In genomic region chr17:81416612-81417011, GRCh38 we compare ENCODE assay signal across 18 cellular contexts. TPM values are rescaled to one million over a fixed set of nuclear protein-coding genes. Genes with fewer than 3 reads are reported as not detected.
A peak's percentile ranks its signal among the peaks of the same experiment; 100 is the strongest.
DNase-seq lines count a peak whose midpoint lies in the region; ATAC-seq and TF ChIP-seq lines count a peak whose summit lies in the region.
"Had no signal": no experiment of that assay in that cellular context is flagged by ENCODE, and none has a peak within 500 bp of the region (broad histone marks: within the 10 kb centered on the region; RNA-seq: fewer than 3 reads in every experiment).

No MANE protein-coding gene starts in this region.

- no peak for TF ChIP-seq POLR2A in suprapubic skin (IDR thresholded peaks at IDR 0.05)

- no peaks in the 10 kb centered on the region for H3K27me3 Mint-ChIP-seq in CD8-positive, alpha-beta T cell (ENCODE audit: low read depth)
- H3K27me3 Mint-ChIP-seq: progenitor cell of endocrine pancreas had no signal

- intact Hi-C loops in colonic mucosa (cut with DNase I) (no loop called here), mucosa of descending colon (cut with DNase I, micrococcal nuclease) (no loop called here)
- intact Hi-C loops in CD8-positive, alpha-beta T cell (cut with DNase I, micrococcal nuclease) = no loop called here

- no peaks in the 10 kb centered on the region for H3K36me3 ChIP-seq in colonic mucosa
- H3K36me3 ChIP-seq in suprapubic skin = no peaks in the 10 kb centered on the region
- H3K36me3 ChIP-seq in mucosa of descending colon (ENCODE audit: low read depth) = no peaks in the 10 kb centered on the region
- no peaks in the 10 kb centered on the region for H3K36me3 ChIP-seq in CD8-positive, alpha-beta T cell (ENCODE audit: insufficient read depth, low read length)

- H3K9me3 Mint-ChIP-seq in CD8-positive, alpha-beta T cell = no peaks in the 10 kb centered on the region
- H3K9me3 Mint-ChIP-seq: CD8-positive, alpha-beta memory T cell had no signal

- WGBS in suprapubic skin = 67% methylated on average over 8 of the region's 10 CpGs

- TF ChIP-seq EP300 in suprapubic skin (IDR thresholded peaks at IDR 0.05) = no peak

- peak; percentile 44 for DNase-seq in DMS153 (lab: John Stamatoyannopoulos, UW)
- DNase-seq in DMS153 treated with DMSO at 0.1 percent for 48 hours (lab: John Stamatoyannopoulos, UW; ENCODE audit: unreplicated experiment) = no peak
- DNase-seq in NCI-H2171 treated with DMSO at 0.1 percent for 48 hours (lab: John Stamatoyannopoulos, UW) = peak; percentile 28
- DNase-seq in colonic mucosa = peak; percentile 24
- no peak for DNase-seq in suprapubic skin (ENCODE audit: low spot score in 2 of 2)
- no peak for DNase-seq in mucosa of descending colon
- no peak for DNase-seq in CD8-positive, alpha-beta T cell
- DNase-seq: 8988T; activated CD4-positive, CD25-positive, alpha-beta regulatory T cell treated with anti-CD3 and anti-CD28 coated beads, Interleukin-2, amount 50 U/mL, for 72 hours; activated CD8-positive, alpha-beta memory T cell treated with anti-CD3 and anti-CD28 coated beads, Interleukin-2, amount 50 U/mL, for 4 hours; activated naive CD4-positive, alpha-beta T cell treated with anti-CD3 and anti-CD28 coated beads, Interleukin-2, amount 50 U/mL, for 16 hours; CD8-positive, alpha-beta memory T cell; HCEC 1CT; NCI-H446; stimulated activated CD8-positive, alpha-beta memory T cell treated with anti-CD3 and anti-CD28 coated beads, Interleukin-4, amount 100 ng/mL, for 48 hours had no signal

- H3K27ac Mint-ChIP-seq in CD8-positive, alpha-beta T cell = no peak overlapping the region

- no peaks in the 10 kb centered on the region for H3K36me3 Mint-ChIP-seq in CD8-positive, alpha-beta T cell
- H3K36me3 Mint-ChIP-seq: CD8-positive, alpha-beta memory T cell had no signal

- H3K9ac ChIP-seq in colonic mucosa (ENCODE audit: low read depth in 2 of 2, low read length in 2 of 2) = peak overlapping the region; percentile 5 to 24

- peaks cover 12% of the 10 kb centered on the region for H3K4me1 ChIP-seq in colonic mucosa
- H3K4me1 ChIP-seq in suprapubic skin = peaks cover 65% of the 10 kb centered on the region
- H3K4me1 ChIP-seq in mucosa of descending colon (ENCODE audit: low read depth) = peaks cover 21% of the 10 kb centered on the region
- H3K4me1 ChIP-seq in CD8-positive, alpha-beta T cell (ENCODE audit: insufficient read depth, low read length) = peaks cover 23% of the 10 kb centered on the region

- H3K27me3 ChIP-seq in colonic mucosa = no peaks in the 10 kb centered on the region
- H3K27me3 ChIP-seq in suprapubic skin = no peaks in the 10 kb centered on the region
- no peaks in the 10 kb centered on the region for H3K27me3 ChIP-seq in CD8-positive, alpha-beta T cell (ENCODE audit: insufficient read depth, low read length)

- H3K4me3 ChIP-seq in colonic mucosa (no peak overlapping the region), suprapubic skin (no peak overlapping the region), mucosa of descending colon (no peak overlapping the region)
- no peak overlapping the region for H3K4me3 ChIP-seq in CD8-positive, alpha-beta T cell (ENCODE audit: low read depth, low read length)

- H3K9me3 ChIP-seq in colonic mucosa = no peaks in the 10 kb centered on the region
- no peaks in the 10 kb centered on the region for H3K9me3 ChIP-seq in suprapubic skin
- H3K9me3 ChIP-seq in mucosa of descending colon = no peaks in the 10 kb centered on the region
- no peaks in the 10 kb centered on the region for H3K9me3 ChIP-seq in CD8-positive, alpha-beta T cell (ENCODE audit: low read length)

- CTCF ChIA-PET in CD8-positive, alpha-beta T cell (lab: Charles Lee) = no interaction called here

- no peak overlapping the region for H3K4me3 Mint-ChIP-seq in CD8-positive, alpha-beta T cell

- H3K4me1 Mint-ChIP-seq in CD8-positive, alpha-beta T cell (ENCODE audit: low read depth) = peaks cover 11% of the 10 kb centered on the region

- POLR2A ChIA-PET in CD8-positive, alpha-beta T cell (lab: Charles Lee) = no interaction called here

- ATAC-seq in GM21619 (IDR thresholded peaks at IDR 0.05; ENCODE audit: unreplicated experiment) (no peak), mucosa of descending colon (no peak)
- no peak for ATAC-seq in CD8-positive, alpha-beta T cell
- ATAC-seq: Panc1 had no signal

- H3K27ac ChIP-seq in colonic mucosa (no peak overlapping the region), suprapubic skin (peak overlapping the region; percentile 90)
- H3K27ac ChIP-seq in CD8-positive, alpha-beta T cell (ENCODE audit: low read depth, low read length) = no peak overlapping the region

- TF ChIP-seq CTCF in colonic mucosa (IDR thresholded peaks at IDR 0.05) (no peak), suprapubic skin (IDR thresholded peaks at IDR 0.05) (no peak), mucosa of descending colon (IDR thresholded peaks at IDR 0.05) (no peak)
- TF ChIP-seq CTCF in CD8-positive, alpha-beta T cell (IDR thresholded peaks at IDR 0.05) = no peak

RNA-seq across cellular contexts. Expression of gene BAHCC1, which starts 21.4 kb away (rescaled TPM):
- total RNA-seq in colonic mucosa (10 to 100 TPM; 12.5 to 26.3 TPM), suprapubic skin (10 to 100 TPM in 2 of 4 donors, 1 to 10 TPM in 2; 4.5 to 19.3 (median 12.2) TPM), mucosa of descending colon (10 to 100 TPM; 14.0 to 27.4 (median 16.5) TPM)
- total RNA-seq in CD8-positive, alpha-beta T cell = under 1 TPM; 0.08 to 0.24 TPM
- total RNA-seq: CD8-positive, alpha-beta memory T cell had no signal

Comparison
In these comparisons a context has a peak if more than half of its experiments do, and no peak if none do; other contexts are left out.
1. DNase-seq: peak in DMS153 (single experiment), NCI-H2171 treated with DMSO at 0.1 percent for 48 hours (single experiment) and colonic mucosa (single experiment); none in DMS153 treated with DMSO at 0.1 percent for 48 hours (single experiment), suprapubic skin (0 of 2), mucosa of descending colon (0 of 3) and CD8-positive, alpha-beta T cell (0 of 7).
2. RNA of gene BAHCC1, which starts 21.4 kb away (total RNA-seq): 12.5 to 26.3 TPM in colonic mucosa, 14.0 to 27.4 TPM in mucosa of descending colon and 4.5 to 19.3 TPM in suprapubic skin; 0.08 to 0.24 TPM in CD8-positive, alpha-beta T cell; every median in the first group is over 4 times any median in the second.